Comparison of ENCODE assay signal across 11 cellular contexts in genomic region chr17:67243284-67243683, GRCh38. TPM values are rescaled to one million over a fixed set of nuclear protein-coding genes. Genes with fewer than 3 reads are reported as not detected.
DNase-seq lines count a peak whose midpoint lies in the region; ATAC-seq and TF ChIP-seq lines count a peak whose summit lies in the region.
"Had no signal": no experiment of that assay in that cellular context is flagged by ENCODE, and none has a peak within 500 bp of the region (broad histone marks: within the 10 kb centered on the region; RNA-seq: fewer than 3 reads in every experiment).

No MANE protein-coding gene starts in this region.

- H3K27me3 ChIP-seq in CD4-positive, alpha-beta memory T cell (ENCODE audit: insufficient read depth, low read length) = no peaks in the 10 kb centered on the region
- H3K27me3 ChIP-seq in KMS-11 (ENCODE audit: insufficient read depth, low read depth) (no peaks in the 10 kb centered on the region), breast epithelium (no peaks in the 10 kb centered on the region)
- H3K27me3 ChIP-seq in naive thymus-derived CD4-positive, alpha-beta T cell (ENCODE audit: control insufficient read depth in 2 of 2, insufficient read depth in 2 of 2, low read length in 2 of 2) = no peaks in the 10 kb centered on the region
- H3K27me3 ChIP-seq: vagina had no signal

- no peak overlapping the region for H3K27ac ChIP-seq in CD4-positive, alpha-beta memory T cell (ENCODE audit: low read depth, low read length)
- H3K27ac ChIP-seq in KMS-11 (no peak overlapping the region), breast epithelium (no peak overlapping the region)
- peak overlapping the region; percentile 84 for H3K27ac ChIP-seq in naive thymus-derived CD4-positive, alpha-beta T cell (ENCODE audit: low read depth, low read length)

- no peak for ATAC-seq in naive thymus-derived CD4-positive, alpha-beta T cell
- ATAC-seq: Right ventricle myocardium inferior had no signal

- no peak for DNase-seq in CD4-positive, alpha-beta memory T cell
- DNase-seq in breast epithelium (ENCODE audit: low spot score in 2 of 2) (no peak), GM20000 (ENCODE audit: low spot score) (no peak), NCI-H1436 treated with DMSO at 0.1 percent for 48 hours (lab: John Stamatoyannopoulos, UW) (no peak), head of caudate nucleus (no peak), GF-D8 (lab: John Stamatoyannopoulos, UW) (no peak)
- DNase-seq in naive thymus-derived CD4-positive, alpha-beta T cell = no peak
- DNase-seq: H7 had no signal

- CTCF ChIA-PET in CD4-positive, alpha-beta memory T cell (lab: Charles Lee; ENCODE audit: partially characterized antibody) = interaction anchor here (0.6 to 1.9 kb wide), 2 partner anchors 14 to 19 kb away, joined by 3 to 5 read pairs; no protein-coding TSS in a partner anchor
- CTCF ChIA-PET in naive thymus-derived CD4-positive, alpha-beta T cell (lab: Charles Lee) = no interaction called here

- no peaks in the 10 kb centered on the region for H3K9me3 Mint-ChIP-seq in CD4-positive, alpha-beta memory T cell
- peaks cover 0 to 1% (median 0%) of the 10 kb centered on the region in 11 donors for H3K9me3 Mint-ChIP-seq in naive thymus-derived CD4-positive, alpha-beta T cell

- H3K36me3 Mint-ChIP-seq in CD4-positive, alpha-beta memory T cell = peaks cover 12 to 47% of the 10 kb centered on the region in 2 donors
- peaks cover 7 to 24% (median 14%) of the 10 kb centered on the region in 5 donors for H3K36me3 Mint-ChIP-seq in naive thymus-derived CD4-positive, alpha-beta T cell

- H3K4me3 ChIP-seq in CD4-positive, alpha-beta memory T cell (ENCODE audit: low read length in 2 of 2) = no peak overlapping the region
- H3K4me3 ChIP-seq in KMS-11 (IDR thresholded peaks at IDR 0.05; ENCODE audit: insufficient read depth, low read depth, low read length) (no peak overlapping the region), breast epithelium (peak overlapping the region in 2 of 3 donors; percentile 98 to 99)
- H3K4me3 ChIP-seq in naive thymus-derived CD4-positive, alpha-beta T cell (ENCODE audit: low read length) = peak overlapping the region; percentile 6

- peak overlapping the region in 6 of 7 donors; percentile 37 to 92 (median 72) for H3K27ac Mint-ChIP-seq in CD4-positive, alpha-beta memory T cell
- H3K27ac Mint-ChIP-seq in naive thymus-derived CD4-positive, alpha-beta T cell = peak overlapping the region in 7 of 9 donors; percentile 2 to 93 (median 81)

- peaks cover 52 to 72% (median 57%) of the 10 kb centered on the region in 4 donors for H3K4me1 Mint-ChIP-seq in CD4-positive, alpha-beta memory T cell
- peaks cover 46 to 66% (median 60%) of the 10 kb centered on the region in 7 donors for H3K4me1 Mint-ChIP-seq in naive thymus-derived CD4-positive, alpha-beta T cell

- no peaks in the 10 kb centered on the region for H3K27me3 Mint-ChIP-seq in CD4-positive, alpha-beta memory T cell
- H3K27me3 Mint-ChIP-seq in naive thymus-derived CD4-positive, alpha-beta T cell = peaks cover 0 to 5% (median 0%) of the 10 kb centered on the region in 5 donors

- no peaks in the 10 kb centered on the region for H4K20me1 ChIP-seq in KMS-11 (ENCODE audit: insufficient read depth)

- peak overlapping the region; percentile 88 to 93 (median 90) for H3K4me3 Mint-ChIP-seq in CD4-positive, alpha-beta memory T cell
- peak overlapping the region; percentile 87 to 95 (median 90) for H3K4me3 Mint-ChIP-seq in naive thymus-derived CD4-positive, alpha-beta T cell

- POLR2A ChIA-PET in CD4-positive, alpha-beta memory T cell (lab: Charles Lee; ENCODE audit: partially characterized antibody) = interaction anchor here (0.9 kb wide), 1 partner anchor 28 kb away, joined by 3 read pairs; no protein-coding TSS in a partner anchor
- POLR2A ChIA-PET in naive thymus-derived CD4-positive, alpha-beta T cell (lab: Charles Lee) = interaction anchor here (0.8 to 1.0 kb wide), 3 partner anchors 10 to 125 kb away, joined by 3 to 6 read pairs (median 4); no protein-coding TSS in a partner anchor

- H2AFZ ChIP-seq in KMS-11 (ENCODE audit: low read depth) = no peak overlapping the region

- no peak for TF ChIP-seq POLR2A in breast epithelium (IDR thresholded peaks at IDR 0.05)

- peak overlapping the region; percentile 86 for H3K4me2 ChIP-seq in KMS-11

- TF ChIP-seq CTCF in KMS-11 (conservative IDR thresholded peaks at IDR 0.05; ENCODE audit: low read depth, low read length) (no peak), breast epithelium (IDR thresholded peaks at IDR 0.05) (no peak), GM20000 (IDR thresholded peaks at IDR 0.05; ENCODE audit: extremely low read depth, missing control alignments) (no peak)

- intact Hi-C loops in CD4-positive, alpha-beta memory T cell (cut with micrococcal nuclease) = no loop called here
- intact Hi-C loops in breast epithelium (cut with DNase I; ENCODE audit: low total_unique reads) (no loop called here), head of caudate nucleus (cut with DNase I) (no loop called here)
- intact Hi-C loops in naive thymus-derived CD4-positive, alpha-beta T cell (cut with micrococcal nuclease) = loop anchor here (10.0 kb wide), 2 partner anchors 582 to 792 kb away; partner anchors contain the start of genes BPTF (in 1 of the 2) and KPNA2 (in 1 of the 2)

- H3K9me3 ChIP-seq in CD4-positive, alpha-beta memory T cell (ENCODE audit: control insufficient read depth in 1 of 2, low read length in 2 of 2) = no peaks in the 10 kb centered on the region
- H3K9me3 ChIP-seq in breast epithelium = no peaks in the 10 kb centered on the region
- no peaks in the 10 kb centered on the region for H3K9me3 ChIP-seq in naive thymus-derived CD4-positive, alpha-beta T cell (ENCODE audit: control insufficient read depth in 2 of 3, low read length in 3 of 3)
- H3K9me3 ChIP-seq: vagina had no signal

- peaks cover 51% of the 10 kb centered on the region for H3K79me2 ChIP-seq in KMS-11 (ENCODE audit: insufficient read depth, low read depth)

- H3K36me3 ChIP-seq in CD4-positive, alpha-beta memory T cell (ENCODE audit: insufficient read depth, low read length) = peaks cover 19% of the 10 kb centered on the region
- H3K36me3 ChIP-seq in KMS-11 (ENCODE audit: insufficient read depth) = peaks cover 5% of the 10 kb centered on the region; the same call in 1 of the 2 replicates
- no peaks in the 10 kb centered on the region for H3K36me3 ChIP-seq in breast epithelium
- peaks cover 3 to 15% (median 14%) of the 10 kb centered on the region in 3 experiments for H3K36me3 ChIP-seq in naive thymus-derived CD4-positive, alpha-beta T cell (ENCODE audit: control insufficient read depth in 2 of 3, insufficient read depth in 3 of 3, low read length in 3 of 3)

- H3K4me1 ChIP-seq in CD4-positive, alpha-beta memory T cell (ENCODE audit: insufficient read depth, low read length) = peaks cover 76% of the 10 kb centered on the region
- H3K4me1 ChIP-seq in KMS-11 (ENCODE audit: low read depth, poor library complexity, severe bottlenecking) (peaks cover 22% of the 10 kb centered on the region), breast epithelium (peaks cover 0 to 4% of the 10 kb centered on the region in 2 donors)
- H3K4me1 ChIP-seq in naive thymus-derived CD4-positive, alpha-beta T cell (ENCODE audit: control insufficient read depth in 2 of 2, insufficient read depth in 2 of 2, low read length in 2 of 2) = peaks cover 11 to 52% of the 10 kb centered on the region in 2 donors

- no peak overlapping the region for H3K9ac ChIP-seq in KMS-11

RNA-seq across cellular contexts. Expression of gene HELZ, which starts 1.7 kb away (rescaled TPM):
- 100 to 1,000 TPM; 100 to 104 TPM for total RNA-seq in CD4-positive, alpha-beta memory T cell
- 10 to 100 TPM; 32.0 to 72.3 TPM for polyA plus RNA-seq in CD4-positive, alpha-beta memory T cell
- total RNA-seq in breast epithelium = 100 to 1,000 TPM in 1 of 3 donors, 10 to 100 TPM in 2; 66.5 to 104 (median 79.8) TPM
- total RNA-seq in naive thymus-derived CD4-positive, alpha-beta T cell = 100 to 1,000 TPM in 1 of 5 experiments, 10 to 100 TPM in 4; 68.6 to 114 (median 89.3) TPM
- 10 to 100 TPM; 44.8 to 57.6 TPM for polyA plus RNA-seq in naive thymus-derived CD4-positive, alpha-beta T cell

Comparison
In these comparisons a context has a peak if more than half of its experiments do, and no peak if none do; other contexts are left out.
1. H3K4me3 ChIP-seq: peak in breast epithelium (2 of 3) and naive thymus-derived CD4-positive, alpha-beta T cell (single experiment); none in CD4-positive, alpha-beta memory T cell (0 of 2) and KMS-11 (single experiment).
2. intact Hi-C loops: an anchor here in naive thymus-derived CD4-positive, alpha-beta T cell (10.0 kb wide); none called in CD4-positive, alpha-beta memory T cell, breast epithelium and head of caudate nucleus.